8 cellular contexts compared by ENCODE assay signal in the genomic region with DNA sequence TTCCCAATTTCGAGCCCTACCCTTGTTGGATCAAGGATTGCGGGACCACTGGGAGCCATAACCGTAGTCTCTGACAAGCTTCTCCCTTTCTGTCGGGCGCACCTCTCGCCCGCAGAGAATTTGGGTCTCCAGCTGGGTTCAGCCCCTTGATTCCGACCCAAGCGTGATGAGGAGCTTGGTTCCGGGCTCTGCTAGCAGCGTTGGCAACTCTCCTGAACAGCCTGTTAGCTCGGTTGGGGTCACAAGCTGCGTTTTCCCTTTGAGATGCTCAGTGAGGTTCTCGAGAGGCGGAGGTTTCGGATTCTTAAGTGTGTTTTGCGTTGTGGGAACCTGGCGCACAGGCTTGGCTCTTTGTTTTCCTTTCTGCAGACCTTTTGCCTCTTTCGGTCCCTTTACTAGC. TPM values are rescaled to one million over a fixed set of nuclear protein-coding genes. Genes with fewer than 3 reads are reported as not detected.
A peak's percentile ranks its signal among the peaks of the same experiment; 100 is the strongest.
DNase-seq lines count a peak whose midpoint lies in the region; ATAC-seq and FAIRE-seq lines count a peak whose summit lies in the region.

No MANE protein-coding gene starts in this region.

- H3K4me3 ChIP-seq in SJCRH30 (peak overlapping the region; percentile 91), duodenal mucosa (ENCODE audit: low read depth in 1 of 2, low read length in 2 of 2) (peak overlapping the region; percentile 97 to 98), mucosa of rectum (ENCODE audit: low read length in 2 of 2) (peak overlapping the region; percentile 78 to 95)

- H3K4me1 ChIP-seq in SJCRH30 = no peaks in the 10 kb centered on the region
- H3K4me1 ChIP-seq in duodenal mucosa (ENCODE audit: control insufficient read depth in 1 of 2, insufficient read depth in 2 of 2, low read length in 2 of 2) = peaks cover 7 to 11% of the 10 kb centered on the region in 2 donors
- H3K4me1 ChIP-seq in mucosa of rectum (ENCODE audit: control insufficient read depth in 2 of 2, insufficient read depth in 2 of 2, low read length in 2 of 2) = peaks cover 8% of the 10 kb centered on the region in 2 donors

- H3K36me3 ChIP-seq in SJCRH30 (no peaks in the 10 kb centered on the region), duodenal mucosa (ENCODE audit: control insufficient read depth in 1 of 2, insufficient read depth in 2 of 2, low read length in 2 of 2) (peaks cover 14 to 29% of the 10 kb centered on the region in 2 donors), mucosa of rectum (ENCODE audit: control insufficient read depth in 2 of 2, insufficient read depth in 2 of 2, low read length in 2 of 2) (peaks cover 26 to 28% of the 10 kb centered on the region in 2 donors)

- H3K9me3 ChIP-seq in SJCRH30 (replicated peaks) (no peaks in the 10 kb centered on the region), duodenal mucosa (ENCODE audit: control insufficient read depth in 1 of 2, low read length in 2 of 2) (no peaks in the 10 kb centered on the region), mucosa of rectum (ENCODE audit: control insufficient read depth in 2 of 2, low read length in 2 of 2) (no peaks in the 10 kb centered on the region)

- no peak for FAIRE-seq in urothelium cell line (lab: Jason Lieb, UNC)

- H3K27ac ChIP-seq in SJCRH30 (peak overlapping the region; percentile 37; the same call in 1 of the 2 replicates), duodenal mucosa (ENCODE audit: low read depth, low read length) (no peak overlapping the region), mucosa of rectum (ENCODE audit: low read depth in 2 of 2, low read length in 2 of 2) (peak overlapping the region; percentile 70 to 86)

- peak; percentile 7 for DNase-seq in NOMO-1 treated with DMSO at 0.1 percent for 48 hours (lab: John Stamatoyannopoulos, UW; ENCODE audit: unreplicated experiment)
- DNase-seq in NOMO-1 treated with dmso at 0.1 percent for 144 hours (lab: John Stamatoyannopoulos, UW; ENCODE audit: unreplicated experiment) = no peak
- no peak for DNase-seq in SJCRH30
- no peak for DNase-seq in urothelium cell line (ENCODE audit: low spot score)
- DNase-seq in DMS153 treated with DMSO at 0.1 percent for 48 hours (lab: John Stamatoyannopoulos, UW; ENCODE audit: unreplicated experiment) = no peak

- H3K9ac ChIP-seq in duodenal mucosa (ENCODE audit: low read depth in 1 of 2, low read length in 2 of 2) (peak overlapping the region; percentile 85 to 88), mucosa of rectum (ENCODE audit: low read depth in 1 of 2, low read length in 2 of 2) (peak overlapping the region; percentile 92 to 96)

- ATAC-seq in HG02759 (IDR thresholded peaks at IDR 0.05; ENCODE audit: unreplicated experiment) = no peak

- H3K27me3 ChIP-seq in SJCRH30 = no peaks in the 10 kb centered on the region
- no peaks in the 10 kb centered on the region for H3K27me3 ChIP-seq in duodenal mucosa (ENCODE audit: control insufficient read depth in 1 of 2, insufficient read depth in 2 of 2, low read length in 2 of 2)
- no peaks in the 10 kb centered on the region for H3K27me3 ChIP-seq in mucosa of rectum (ENCODE audit: control insufficient read depth in 2 of 2, insufficient read depth in 2 of 2, low read length in 2 of 2)

RNA-seq across cellular contexts. Expression of gene ATXN1L, which starts 0.7 kb away (rescaled TPM):
- 13.9 and 15.3 TPM in 2 replicates for total RNA-seq in SJCRH30 (2014; rRNA removed; shearing (Covaris generic))

RNA-seq across cellular contexts. Expression of gene ZNF821, which starts 37.5 kb away (rescaled TPM):
- total RNA-seq in SJCRH30 (2014; rRNA removed; shearing (Covaris generic)) = 6.0 and 7.5 TPM in 2 replicates

RNA-seq across cellular contexts. Expression of gene AP1G1, which starts 37.8 kb away (rescaled TPM):
- total RNA-seq in SJCRH30 (2014; rRNA removed; shearing (Covaris generic)) = 40.9 and 46.3 TPM in 2 replicates

RNA-seq across cellular contexts. Expression of gene IST1, which starts 48.9 kb away (rescaled TPM):
- total RNA-seq in SJCRH30 (2014; rRNA removed; shearing (Covaris generic)) = 179 and 184 TPM in 2 replicates
